Comparison of ENCODE assay signal across 8 cellular contexts in the genomic region with DNA sequence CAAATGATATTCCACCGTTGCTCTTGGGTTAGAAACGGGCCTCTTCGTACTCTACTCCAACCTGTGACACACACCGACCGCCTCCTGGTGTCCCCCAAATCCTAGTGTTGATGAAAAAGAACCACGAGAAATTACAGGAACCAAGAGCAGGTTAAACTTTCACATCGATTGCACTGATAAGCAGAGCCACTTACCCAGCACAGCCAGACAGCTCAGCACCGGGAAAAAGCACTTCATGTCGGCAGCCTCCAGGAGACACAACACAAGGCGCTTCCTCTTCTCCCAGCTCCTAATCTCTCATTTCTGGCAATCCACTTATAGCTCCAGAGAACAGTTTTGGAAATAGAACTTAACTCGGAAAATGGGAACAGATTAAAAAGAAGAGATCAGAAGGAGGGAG. TPM values are rescaled to one million over a fixed set of nuclear protein-coding genes. Genes with fewer than 3 reads are reported as not detected.
DNase-seq lines count a peak whose midpoint lies in the region; ATAC-seq and TF ChIP-seq lines count a peak whose summit lies in the region.

No MANE protein-coding gene starts in this region.

- TF ChIP-seq EP300 in stomach (IDR thresholded peaks at IDR 0.05) (no peak), tibial nerve (IDR thresholded peaks at IDR 0.05) (no peak)

- H3K36me3 Mint-ChIP-seq in activated T-cell treated with anti-CD3 and anti-CD28 coated beads, Interleukin-2, amount 50 U/mL, for 4 hours (ENCODE audit: insufficient read depth) = no peaks in the 10 kb centered on the region
- no peaks in the 10 kb centered on the region for H3K36me3 Mint-ChIP-seq in activated T-helper 17 cell treated with anti-CD3 and anti-CD28 coated beads, Interleukin-2, amount 50 U/mL, for 72 hours (ENCODE audit: low read depth)

- peak overlapping the region; percentile 6 for H3K4me3 Mint-ChIP-seq in activated T-cell treated with anti-CD3 and anti-CD28 coated beads, Interleukin-2, amount 50 U/mL, for 4 hours
- H3K4me3 Mint-ChIP-seq in activated T-helper 17 cell treated with anti-CD3 and anti-CD28 coated beads, Interleukin-2, amount 50 U/mL, for 72 hours = peak overlapping the region; percentile 72

- 42 to 56% (median 47%) methylated on average over 11 of the region's 11 CpGs for WGBS in stomach, 5 donors
- 57 to 62% methylated on average over 11 of the region's 11 CpGs for WGBS in tibial nerve, 2 donors

- no peaks in the 10 kb centered on the region for H3K36me3 ChIP-seq in stomach
- no peaks in the 10 kb centered on the region for H3K36me3 ChIP-seq in tibial nerve

- DNase-seq in activated T-cell treated with anti-CD3 and anti-CD28 coated beads, Interleukin-2, amount 50 U/mL, for 4 hours = no peak
- DNase-seq in activated T-cell treated with anti-CD3 and anti-CD28 coated beads for 4 hours (no peak), kidney tubule cell (ENCODE audit: low spot score) (peak; percentile 25), stomach (no peak), tibial nerve (ENCODE audit: low spot score in 2 of 2) (no peak), MV-4-11 (lab: John Stamatoyannopoulos, UW) (no peak)

- H3K27ac ChIP-seq in stomach = no peak overlapping the region
- H3K27ac ChIP-seq in tibial nerve = no peak overlapping the region

- H3K9me3 ChIP-seq in stomach (no peaks in the 10 kb centered on the region), tibial nerve (no peaks in the 10 kb centered on the region)

- H3K27me3 ChIP-seq in stomach (peaks cover 0 to 31% (median 9%) of the 10 kb centered on the region in 3 donors), tibial nerve (peaks cover 0 to 19% of the 10 kb centered on the region in 2 donors)

- TF ChIP-seq POLR2A in stomach (IDR thresholded peaks at IDR 0.05) = no peak
- no peak for TF ChIP-seq POLR2A in tibial nerve (IDR thresholded peaks at IDR 0.05)

- no peak for ATAC-seq in activated T-cell treated with anti-CD3 and anti-CD28 coated beads, Interleukin-2, amount 50 U/mL, for 4 hours
- ATAC-seq in activated T-helper 17 cell treated with anti-CD3 and anti-CD28 coated beads, Interleukin-2, amount 50 U/mL, for 72 hours (replicated peaks) = no peak
- ATAC-seq in HG03571 (IDR thresholded peaks at IDR 0.05; ENCODE audit: unreplicated experiment) = no peak

- H3K4me3 ChIP-seq in stomach (peak overlapping the region in 3 of 4 donors; percentile 68 to 76 (median 75)), tibial nerve (peak overlapping the region in 2 of 4 donors; percentile 51 to 56)

- H3K4me1 Mint-ChIP-seq in activated T-cell treated with anti-CD3 and anti-CD28 coated beads, Interleukin-2, amount 50 U/mL, for 4 hours (ENCODE audit: low read depth) = peaks cover 4% of the 10 kb centered on the region
- no peaks in the 10 kb centered on the region for H3K4me1 Mint-ChIP-seq in activated T-helper 17 cell treated with anti-CD3 and anti-CD28 coated beads, Interleukin-2, amount 50 U/mL, for 72 hours

- no peaks in the 10 kb centered on the region for H3K9me3 Mint-ChIP-seq in activated T-cell treated with anti-CD3 and anti-CD28 coated beads, Interleukin-2, amount 50 U/mL, for 4 hours
- H3K9me3 Mint-ChIP-seq in activated T-helper 17 cell treated with anti-CD3 and anti-CD28 coated beads, Interleukin-2, amount 50 U/mL, for 72 hours = no peaks in the 10 kb centered on the region

- H3K4me1 ChIP-seq in stomach = peaks cover 10 to 34% (median 19%) of the 10 kb centered on the region in 4 donors
- peaks cover 0 to 19% (median 3%) of the 10 kb centered on the region in 4 donors for H3K4me1 ChIP-seq in tibial nerve

- TF ChIP-seq CTCF in stomach (IDR thresholded peaks at IDR 0.05) = no peak
- TF ChIP-seq CTCF in tibial nerve (IDR thresholded peaks at IDR 0.05) = no peak

- H3K27me3 Mint-ChIP-seq in activated T-cell treated with anti-CD3 and anti-CD28 coated beads, Interleukin-2, amount 50 U/mL, for 4 hours (ENCODE audit: low read depth) = peaks cover 46% of the 10 kb centered on the region
- H3K27me3 Mint-ChIP-seq in activated T-helper 17 cell treated with anti-CD3 and anti-CD28 coated beads, Interleukin-2, amount 50 U/mL, for 72 hours = peaks cover 13% of the 10 kb centered on the region

- no peak overlapping the region for H3K27ac Mint-ChIP-seq in activated T-helper 17 cell treated with anti-CD3 and anti-CD28 coated beads, Interleukin-2, amount 50 U/mL, for 72 hours

- intact Hi-C loops in stomach (cut with DNase I; ENCODE audit: low total_unique reads) = no loop called here

RNA-seq across cellular contexts. Expression of a gene that starts 1.4 kb away (rescaled TPM):
- total RNA-seq in activated T-cell treated with anti-CD3 and anti-CD28 coated beads, Interleukin-2, amount 50 U/mL, for 4 hours = 1 to 10 TPM; 4.0 to 7.6 (median 4.8) TPM
- 1 to 10 TPM; 2.1 to 10.0 TPM for total RNA-seq in activated T-helper 17 cell treated with anti-CD3 and anti-CD28 coated beads, Interleukin-2, amount 50 U/mL, for 72 hours
- total RNA-seq in stomach (10 to 100 TPM; 18.1 to 31.6 (median 25.7) TPM), tibial nerve (1 to 10 TPM; 1.2 to 3.9 (median 3.2) TPM)
- 1 to 10 TPM; 1.7 to 6.2 (median 2.7) TPM for polyA plus RNA-seq in stomach
